In genomic region chr19:13097331-13098258, GRCh38 we compare ENCODE assay signal across 8 cellular contexts. TPM values are rescaled to one million over a fixed set of nuclear protein-coding genes. Genes with fewer than 3 reads are reported as not detected.
DNase-seq lines count a peak whose midpoint lies in the region; ATAC-seq and TF ChIP-seq lines count a peak whose summit lies in the region.

No MANE protein-coding gene starts in this region.

- H3K36me3 Mint-ChIP-seq in CD4-positive, CD25-positive, alpha-beta regulatory T cell: peaks cover 6% of the 10 kb centered on the region
- peaks cover 55% of the 10 kb centered on the region for H3K36me3 Mint-ChIP-seq in dendritic cell treated with granulocyte-macrophage colony-stimulating factor and Interleukin-4, amounts not matched to agents 40 ng/mL and 50 ng/mL, for 4 days (ENCODE audit: low read depth)
- no peaks in the 10 kb centered on the region for H3K36me3 Mint-ChIP-seq in neural progenitor cell

- no peak overlapping the region for H3K4me2 ChIP-seq in neural progenitor cell

- no peaks in the 10 kb centered on the region for H3K79me2 ChIP-seq in neural progenitor cell (ENCODE audit: low read depth)

- peaks cover 57% of the 10 kb centered on the region for H3F3A ChIP-seq in neural progenitor cell (ENCODE audit: low read depth)

- TF ChIP-seq CTCF in NB4 (IDR thresholded peaks at IDR 0.05; ENCODE audit: low read depth, low read length) (no peak), neural progenitor cell (IDR thresholded peaks at IDR 0.05) (no peak), foreskin keratinocyte (conservative IDR thresholded peaks at IDR 0.05) (no peak)

- H3K9me3 Mint-ChIP-seq in CD4-positive, CD25-positive, alpha-beta regulatory T cell: peaks cover 0 to 1% (median 0%) of the 10 kb centered on the region in 7 donors
- no peaks in the 10 kb centered on the region for H3K9me3 Mint-ChIP-seq in dendritic cell treated with granulocyte-macrophage colony-stimulating factor and Interleukin-4, amounts not matched to agents 40 ng/mL and 50 ng/mL, for 4 days
- H3K9me3 Mint-ChIP-seq in neural progenitor cell: peaks cover 3% of the 10 kb centered on the region

- peak overlapping the region; percentile 66 for H3K4me3 ChIP-seq in CD4-positive, CD25-positive, alpha-beta regulatory T cell (ENCODE audit: low read depth, low read length)
- H3K4me3 ChIP-seq in NB4 (ENCODE audit: low read depth, low read length): peak overlapping the region; percentile 66
- H3K4me3 ChIP-seq in neural progenitor cell: no peak overlapping the region

- peaks cover 5 to 65% (median 38%) of the 10 kb centered on the region in 4 donors for H3K4me1 Mint-ChIP-seq in CD4-positive, CD25-positive, alpha-beta regulatory T cell
- peaks cover 65% of the 10 kb centered on the region for H3K4me1 Mint-ChIP-seq in dendritic cell treated with granulocyte-macrophage colony-stimulating factor and Interleukin-4, amounts not matched to agents 40 ng/mL and 50 ng/mL, for 4 days (ENCODE audit: low read depth)
- peaks cover 33% of the 10 kb centered on the region for H3K4me1 Mint-ChIP-seq in neural progenitor cell

- no peaks in the 10 kb centered on the region for H3K36me3 ChIP-seq in CD4-positive, CD25-positive, alpha-beta regulatory T cell (ENCODE audit: control insufficient read depth, insufficient read depth, low read length)
- H3K36me3 ChIP-seq in neural progenitor cell: no peaks in the 10 kb centered on the region

- H3K9ac ChIP-seq in neural progenitor cell: no peak overlapping the region

- no peak for ATAC-seq in CD4-positive, CD25-positive, alpha-beta regulatory T cell (ENCODE audit: low read depth in 2 of 2)
- ATAC-seq in GM21529 (IDR thresholded peaks at IDR 0.05; ENCODE audit: unreplicated experiment) (no peak), foreskin keratinocyte (no peak), GM21526 (IDR thresholded peaks at IDR 0.05; ENCODE audit: low FRiP score, unreplicated experiment) (no peak)

- H3K4me1 ChIP-seq in CD4-positive, CD25-positive, alpha-beta regulatory T cell (ENCODE audit: control insufficient read depth, insufficient read depth, low read length, poor library complexity, severe bottlenecking): peaks cover 88% of the 10 kb centered on the region
- H3K4me1 ChIP-seq in neural progenitor cell (peaks cover 30% of the 10 kb centered on the region), foreskin keratinocyte (no peaks in the 10 kb centered on the region)

- peak overlapping the region; percentile 90 to 94 (median 91) for H3K4me3 Mint-ChIP-seq in CD4-positive, CD25-positive, alpha-beta regulatory T cell
- H3K4me3 Mint-ChIP-seq in dendritic cell treated with granulocyte-macrophage colony-stimulating factor and Interleukin-4, amounts not matched to agents 40 ng/mL and 50 ng/mL, for 4 days: peak overlapping the region; percentile 92
- peak overlapping the region; percentile 43 for H3K4me3 Mint-ChIP-seq in neural progenitor cell

- intact Hi-C loops in dendritic cell treated with granulocyte-macrophage colony-stimulating factor and Interleukin-4, amounts not matched to agents 40 ng/mL and 50 ng/mL, for 4 days (cut with micrococcal nuclease): no loop called here

- H4K20me1 ChIP-seq in neural progenitor cell (ENCODE audit: low read depth): peaks cover 38% of the 10 kb centered on the region

- no peaks in the 10 kb centered on the region for H3K27me3 ChIP-seq in CD4-positive, CD25-positive, alpha-beta regulatory T cell (ENCODE audit: control insufficient read depth, insufficient read depth, low read length)
- H3K27me3 ChIP-seq in neural progenitor cell (peaks cover 97% of the 10 kb centered on the region), foreskin keratinocyte (peaks cover 13% of the 10 kb centered on the region)

- peaks cover 24% of the 10 kb centered on the region for H3K27me3 Mint-ChIP-seq in CD4-positive, CD25-positive, alpha-beta regulatory T cell
- H3K27me3 Mint-ChIP-seq in dendritic cell treated with granulocyte-macrophage colony-stimulating factor and Interleukin-4, amounts not matched to agents 40 ng/mL and 50 ng/mL, for 4 days: no peaks in the 10 kb centered on the region
- peaks cover 69% of the 10 kb centered on the region for H3K27me3 Mint-ChIP-seq in neural progenitor cell (ENCODE audit: insufficient read depth, low read depth)

- peak in 1 of 3 donors; percentile 27 for DNase-seq in CD4-positive, CD25-positive, alpha-beta regulatory T cell
- peak; percentile 89 for DNase-seq in NB4 (ENCODE audit: low read depth)
- DNase-seq in neural progenitor cell (ENCODE audit: low spot score): peak; percentile 49
- DNase-seq in foreskin keratinocyte: no peak
- DNase-seq in NOMO-1 treated with DMSO at 0.1 percent for 48 hours (lab: John Stamatoyannopoulos, UW; ENCODE audit: unreplicated experiment): no peak

- peak overlapping the region; percentile 87 for H3K27ac ChIP-seq in CD4-positive, CD25-positive, alpha-beta regulatory T cell (ENCODE audit: insufficient read depth, low read length, poor library complexity, severe bottlenecking)
- H3K27ac ChIP-seq in neural progenitor cell (no peak overlapping the region), foreskin keratinocyte (no peak overlapping the region)

- H3K27ac Mint-ChIP-seq in CD4-positive, CD25-positive, alpha-beta regulatory T cell: peak overlapping the region; percentile 66 to 95 (median 86)
- H3K27ac Mint-ChIP-seq in dendritic cell treated with granulocyte-macrophage colony-stimulating factor and Interleukin-4, amounts not matched to agents 40 ng/mL and 50 ng/mL, for 4 days: peak overlapping the region; percentile 98
- no peak overlapping the region for H3K27ac Mint-ChIP-seq in neural progenitor cell

- H3K9me3 ChIP-seq in CD4-positive, CD25-positive, alpha-beta regulatory T cell (ENCODE audit: control insufficient read depth in 2 of 2, low read length in 2 of 2): no peaks in the 10 kb centered on the region
- H3K9me3 ChIP-seq in neural progenitor cell (ENCODE audit: low read depth): no peaks in the 10 kb centered on the region

- H2AFZ ChIP-seq in neural progenitor cell (replicated peaks): no peak overlapping the region

- no peak for TF ChIP-seq POLR2A in NB4 (IDR thresholded peaks at IDR 0.05; ENCODE audit: extremely low read depth, insufficient read length)

RNA-seq across cellular contexts. Expression of gene LYL1, which starts 5.1 kb away (rescaled TPM):
- total RNA-seq in CD4-positive, CD25-positive, alpha-beta regulatory T cell: 8.7 TPM
- 10 to 100 TPM in 1 of 4 donors, 1 to 10 TPM in 3; 6.5 to 14.2 (median 7.5) TPM for polyA plus RNA-seq in CD4-positive, CD25-positive, alpha-beta regulatory T cell
- 0.88 and 2.2 TPM in 2 replicates for total RNA-seq in neural progenitor cell (ENCODE audit: low replicate concordance)
- 1.9 and 2.1 TPM in 2 replicates for total RNA-seq in foreskin keratinocyte
- 1.6 and 2.7 TPM in 2 replicates for polyA plus RNA-seq in foreskin keratinocyte

RNA-seq across cellular contexts. Expression of gene TRMT1, which starts 18.9 kb away (rescaled TPM):
- total RNA-seq in CD4-positive, CD25-positive, alpha-beta regulatory T cell: 57.6 TPM
- 10 to 100 TPM; 16.0 to 22.3 (median 19.9) TPM for polyA plus RNA-seq in CD4-positive, CD25-positive, alpha-beta regulatory T cell
- total RNA-seq in neural progenitor cell (ENCODE audit: low replicate concordance): 30.2 and 49.0 TPM in 2 replicates
- 35.7 and 37.7 TPM in 2 replicates for total RNA-seq in foreskin keratinocyte
- polyA plus RNA-seq in foreskin keratinocyte: 43.4 and 44.8 TPM in 2 replicates

RNA-seq across cellular contexts. Expression of gene NACC1, which starts 20.5 kb away (rescaled TPM):
- total RNA-seq in CD4-positive, CD25-positive, alpha-beta regulatory T cell: 25.4 TPM
- polyA plus RNA-seq in CD4-positive, CD25-positive, alpha-beta regulatory T cell: 1 to 10 TPM in 2 of 4 donors, under 1 TPM in 2; 0.71 to 2.5 (median 1.2) TPM
- total RNA-seq in neural progenitor cell (ENCODE audit: low replicate concordance) (34.7 and 108 TPM in 2 replicates), foreskin keratinocyte (71.7 and 72.6 TPM in 2 replicates)
- 32.9 and 36.7 TPM in 2 replicates for polyA plus RNA-seq in foreskin keratinocyte

RNA-seq across cellular contexts. Expression of gene STX10, which starts 52.6 kb away (rescaled TPM):
- total RNA-seq in CD4-positive, CD25-positive, alpha-beta regulatory T cell: 56.5 TPM
- 10 to 100 TPM; 52.4 to 68.2 (median 58.9) TPM for polyA plus RNA-seq in CD4-positive, CD25-positive, alpha-beta regulatory T cell
- total RNA-seq in neural progenitor cell (ENCODE audit: low replicate concordance) (36.5 and 51.2 TPM in 2 replicates), foreskin keratinocyte (66.7 and 69.4 TPM in 2 replicates)
- 95.3 and 97.5 TPM in 2 replicates for polyA plus RNA-seq in foreskin keratinocyte

RNA-seq across cellular contexts. Expression of gene IER2, which starts 52.6 kb away (rescaled TPM):
- total RNA-seq in CD4-positive, CD25-positive, alpha-beta regulatory T cell: 478 TPM
- 100 to 1,000 TPM; 144 to 234 (median 197) TPM for polyA plus RNA-seq in CD4-positive, CD25-positive, alpha-beta regulatory T cell
- 13.7 and 55.4 TPM in 2 replicates for total RNA-seq in neural progenitor cell (ENCODE audit: low replicate concordance)
- total RNA-seq in foreskin keratinocyte: 48.2 and 51.8 TPM in 2 replicates
- 72.2 and 90.4 TPM in 2 replicates for polyA plus RNA-seq in foreskin keratinocyte

Comparison
In these comparisons a context has a peak if more than half of its experiments do, and no peak if none do; other contexts are left out.
1. DNase-seq: peak in NB4 (single experiment) and neural progenitor cell (single experiment); none in foreskin keratinocyte (0 of 2) and NOMO-1 treated with DMSO at 0.1 percent for 48 hours (single experiment).
2. Peak in every context shown above with its lines, with median percentiles within 50 percentile points of each other: H3K4me3 Mint-ChIP-seq.